Comparison of ENCODE assay signal across 1 cellular context in genomic region chr20:45300961-45301360, GRCh38.
TF ChIP-seq lines count a peak whose summit lies in the region.

No MANE protein-coding gene starts in this region.

TF ChIP-seq in HCT116, 20 proteins besides CTCF, POLR2A, EP300 and RAD21 (continued from another document):
- no peak for TF ChIP-seq CEBPB (IDR thresholded peaks at IDR 0.05; ENCODE audit: low read depth)
- no peak for TF ChIP-seq REST (IDR thresholded peaks at IDR 0.05; ENCODE audit: low read depth)
- no peak for TF ChIP-seq EGR1 (IDR thresholded peaks at IDR 0.05; ENCODE audit: low read depth)
- TF ChIP-seq EZH2phosphoT487 (IDR thresholded peaks at IDR 0.05; ENCODE audit: borderline replicate concordance), result no peak
- no peak for TF ChIP-seq MAX (IDR thresholded peaks at IDR 0.05)
- no peak for TF ChIP-seq TCF7L2 (IDR thresholded peaks at IDR 0.05; ENCODE audit: borderline replicate concordance, extremely low read depth, insufficient read depth, insufficient read length)
- no peak for TF ChIP-seq SIN3A (IDR thresholded peaks at IDR 0.05; ENCODE audit: low read depth)
TF ChIP-seq in HCT116: peak in this region for 0.
